ENCODE assay signal across 8 cellular contexts in the genomic region with DNA sequence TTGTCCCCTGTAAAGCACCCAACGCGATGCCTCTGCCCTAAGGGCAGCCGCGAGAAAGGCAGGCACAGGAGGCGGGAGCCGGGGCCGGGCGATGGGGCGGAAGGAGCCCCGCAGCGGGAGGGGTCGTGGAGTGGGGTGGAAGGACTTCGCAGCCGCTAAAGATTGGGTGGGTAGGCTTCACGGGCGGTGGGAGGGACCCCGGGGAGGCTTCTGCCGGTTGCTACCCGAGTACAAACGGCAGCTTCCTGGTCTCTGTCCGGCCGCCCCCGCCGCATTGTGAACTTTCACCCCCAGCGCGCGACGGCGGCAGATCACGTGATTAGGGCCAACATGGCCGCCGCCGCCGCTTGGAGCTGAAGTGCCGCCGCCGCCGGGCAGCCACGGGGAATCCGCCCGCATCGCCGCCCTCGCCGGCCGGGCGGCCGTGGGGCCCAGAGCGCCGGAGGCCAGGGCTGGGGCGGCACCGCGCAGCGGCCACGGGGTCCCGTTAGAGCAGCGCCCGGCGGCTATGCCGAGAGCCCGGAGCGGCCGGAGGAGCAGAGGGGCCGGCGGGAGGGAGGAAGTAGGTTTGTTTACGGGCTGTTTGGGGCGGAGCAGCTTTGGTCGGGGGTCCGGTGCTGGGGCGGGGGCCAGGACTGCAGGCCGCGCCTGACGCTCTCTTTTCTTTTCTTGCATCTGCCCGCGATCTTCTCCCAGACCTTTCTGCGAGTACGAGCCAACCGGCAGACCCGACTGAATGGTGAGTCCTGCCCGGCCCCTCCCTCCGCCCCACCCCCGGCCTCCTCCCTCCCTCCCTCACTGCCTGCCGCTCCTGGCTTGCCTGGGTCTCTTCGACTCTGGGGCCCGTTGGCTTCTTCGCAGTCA. TPM values are rescaled to one million over a fixed set of nuclear protein-coding genes. Genes with fewer than 3 reads are reported as not detected.
DNase-seq lines count a peak whose midpoint lies in the region; TF ChIP-seq lines count a peak whose summit lies in the region.

No MANE protein-coding gene starts in this region.

- H3K9ac ChIP-seq in GM23248 (peak overlapping the region; percentile 88), subcutaneous abdominal adipose tissue (ENCODE audit: low read length in 5 of 5) (peak overlapping the region; percentile 81 to 92 (median 85))

- H2AFZ ChIP-seq in GM23248: peak overlapping the region; percentile 84

- peak overlapping the region; percentile 89 for H3K4me2 ChIP-seq in GM23248 (ENCODE audit: unreplicated experiment)

- in situ Hi-C loops in GM23248 (cut with MboI): no loop called here

- H3F3A ChIP-seq in GM23248 (ENCODE audit: insufficient read depth): peaks cover 42% of the 10 kb centered on the region

- H3K9me3 ChIP-seq in GM23248 (ENCODE audit: low read depth) (no peaks in the 10 kb centered on the region), neutrophil (no peaks in the 10 kb centered on the region), subcutaneous abdominal adipose tissue (ENCODE audit: control insufficient read depth in 5 of 5, low read length in 5 of 5) (no peaks in the 10 kb centered on the region)

- DNase-seq in DMS79 treated with DMSO at 0.1 percent for 48 hours (lab: John Stamatoyannopoulos, UW) (peak; percentile 78), GM23248 (peak; percentile 95), LoVo (ENCODE audit: low spot score) (peak; percentile 87), SHP77 treated with DMSO at 0.1 percent for 48 hours (lab: John Stamatoyannopoulos, UW) (peak; percentile 68), foreskin melanocyte (peak; percentile 67)
- peak; percentile 75 to 83 (median 79) for DNase-seq in activated naive CD4-positive, alpha-beta T cell (lab: John Stamatoyannopoulos, UW)

- H3K9me2 ChIP-seq in GM23248 (ENCODE audit: insufficient read depth): no peaks in the 10 kb centered on the region

- H3K27ac ChIP-seq in GM23248 (peak overlapping the region; percentile 92), neutrophil (peak overlapping the region; percentile 94), subcutaneous abdominal adipose tissue (ENCODE audit: low read depth, low read length) (peak overlapping the region; percentile 85)

- 2 to 5% methylated on average over 45 to 86 of the region's 86 CpGs for WGBS in GM23248 (ENCODE audit: low coverage in 1 of 2, low lambda C conversion rate in 2 of 2, missing lambda C conversion rate in 2 of 2), 2 experiments

- no peaks in the 10 kb centered on the region for H3K36me3 ChIP-seq in GM23248 (ENCODE audit: low read depth)
- H3K36me3 ChIP-seq in neutrophil: peaks cover 23% of the 10 kb centered on the region
- peaks cover 0 to 39% (median 35%) of the 10 kb centered on the region in 5 donors for H3K36me3 ChIP-seq in subcutaneous abdominal adipose tissue (ENCODE audit: control insufficient read depth in 5 of 5, insufficient read depth in 5 of 5, low read length in 5 of 5)

- peak; percentile 24 for TF ChIP-seq CTCF in neutrophil (IDR thresholded peaks at IDR 0.05)

- H3K27me3 ChIP-seq in GM23248 (replicated peaks; ENCODE audit: insufficient read depth) (no peaks in the 10 kb centered on the region), neutrophil (no peaks in the 10 kb centered on the region), subcutaneous abdominal adipose tissue (ENCODE audit: control insufficient read depth in 5 of 5, insufficient read depth in 4 of 5, low read length in 5 of 5) (no peaks in the 10 kb centered on the region)

- peak overlapping the region; percentile 78 for H3K4me3 ChIP-seq in GM23248
- peak overlapping the region; percentile 67 to 91 for H3K4me3 ChIP-seq in neutrophil (ENCODE audit: low read depth in 1 of 2, low read length in 1 of 2)
- peak overlapping the region; percentile 60 to 81 (median 77) for H3K4me3 ChIP-seq in subcutaneous abdominal adipose tissue (ENCODE audit: low read depth in 1 of 5, low read length in 5 of 5)

- H4K20me1 ChIP-seq in GM23248 (ENCODE audit: insufficient read depth): no peaks in the 10 kb centered on the region

- peaks cover 24% of the 10 kb centered on the region for H3K79me2 ChIP-seq in GM23248 (ENCODE audit: insufficient read depth)

- peaks cover 37% of the 10 kb centered on the region for H3K4me1 ChIP-seq in GM23248 (ENCODE audit: insufficient read depth)
- H3K4me1 ChIP-seq in neutrophil (ENCODE audit: control insufficient read depth in 1 of 2, insufficient read depth in 1 of 2, low read depth in 1 of 2, low read length in 1 of 2): peaks cover 22 to 26% of the 10 kb centered on the region in 2 experiments
- peaks cover 1 to 38% (median 29%) of the 10 kb centered on the region in 5 donors for H3K4me1 ChIP-seq in subcutaneous abdominal adipose tissue (ENCODE audit: control insufficient read depth in 5 of 5, insufficient read depth in 5 of 5, low read length in 5 of 5)

RNA-seq across cellular contexts. Expression of a gene that starts 42.4 kb away (rescaled TPM):
- total RNA-seq in GM23248 (2014; rRNA removed; shearing (Covaris generic)): 4.4 and 5.9 TPM in 2 replicates
- polyA plus RNA-seq in GM23248 (2016; fragmentation: Nextera tagmentation; extraction: Ambion mirVana): 10.1 and 12.7 TPM in 2 replicates

RNA-seq across cellular contexts. Expression of a gene that starts 42.6 kb away (rescaled TPM):
- total RNA-seq in GM23248 (2014; rRNA removed; shearing (Covaris generic)): 0.51 and 1.4 TPM in 2 replicates
- 1.5 and 1.6 TPM in 2 replicates for polyA plus RNA-seq in GM23248 (2016; fragmentation: Nextera tagmentation; extraction: Ambion mirVana)

Comparison
In these comparisons a context has a peak if more than half of its experiments do, and no peak if none do; other contexts are left out.
1. Peak in every context shown above with its lines: DNase-seq, H3K4me3 ChIP-seq and H3K27ac ChIP-seq.